ENCODE assay signal across 24 cellular contexts in the genomic region with DNA sequence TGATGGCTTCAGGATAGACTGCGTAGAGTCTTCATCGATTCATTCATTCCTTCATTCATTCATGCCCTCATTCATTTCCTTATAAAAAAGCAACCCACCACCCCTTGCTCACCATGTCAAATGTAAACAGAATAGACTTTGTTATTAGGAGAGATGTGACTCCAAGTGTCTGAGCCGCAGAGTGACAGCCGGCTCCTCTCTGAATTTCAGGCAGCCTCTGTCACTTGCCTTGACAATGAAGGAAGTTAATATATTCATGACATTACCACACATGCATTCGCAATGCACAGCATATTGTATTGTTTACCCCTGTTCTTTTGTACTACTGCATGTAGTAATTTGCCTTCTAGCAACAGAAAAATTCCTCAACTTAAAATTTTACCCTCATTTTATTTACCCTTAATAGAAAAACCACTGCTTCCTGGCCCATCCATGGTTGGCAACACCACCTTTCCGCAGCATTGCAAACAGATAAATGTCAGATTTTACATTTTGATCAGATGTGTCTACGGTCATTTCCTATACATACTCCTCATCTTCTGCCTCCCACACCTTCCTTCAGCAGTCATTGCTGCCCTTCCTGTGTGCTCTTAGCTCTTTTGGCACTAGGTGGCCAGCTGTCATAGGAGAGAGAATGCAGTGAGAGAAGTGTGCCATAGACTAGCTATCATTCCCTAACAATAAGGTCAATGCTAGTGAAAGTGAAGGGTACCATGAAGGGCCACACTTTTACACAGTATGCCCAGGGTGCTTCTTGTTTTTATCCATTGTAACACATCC.
DNase-seq lines count a peak whose midpoint lies in the region; ATAC-seq and TF ChIP-seq lines count a peak whose summit lies in the region.
"Had no signal": no experiment of that assay in that cellular context is flagged by ENCODE, and none has a peak within 500 bp of the region (broad histone marks: within the 10 kb centered on the region; RNA-seq: fewer than 3 reads in every experiment).

No MANE protein-coding gene starts in this region.

- no peaks in the 10 kb centered on the region for H3K36me3 ChIP-seq in left ventricle myocardium inferior
- H3K36me3 ChIP-seq: gastroesophageal sphincter, neutrophil had no signal

- no peaks in the 10 kb centered on the region for H3K27me3 ChIP-seq in left ventricle myocardium inferior (ENCODE audit: low read depth)
- H3K27me3 ChIP-seq: gastroesophageal sphincter, neutrophil, testis had no signal

- no peaks in the 10 kb centered on the region for H3K9me3 ChIP-seq in left ventricle myocardium inferior (replicated peaks)
- H3K9me3 ChIP-seq: gastroesophageal sphincter, mucosa of descending colon, neutrophil, testis had no signal

- H3K4me3 ChIP-seq in left ventricle myocardium inferior (no peak overlapping the region), epithelial cell of esophagus (ENCODE audit: low read length) (no peak overlapping the region)
- H3K4me3 ChIP-seq: gastroesophageal sphincter, mucosa of descending colon, testis had no signal

- H3K4me1 ChIP-seq in left ventricle myocardium inferior: no peaks in the 10 kb centered on the region
- H3K4me1 ChIP-seq: gastroesophageal sphincter, testis had no signal

- no peak overlapping the region for H3K27ac ChIP-seq in left ventricle myocardium inferior (replicated peaks)
- H3K27ac ChIP-seq: gastroesophageal sphincter, neutrophil, testis had no signal

- peak; percentile 32 for TF ChIP-seq CTCF in left ventricle myocardium inferior (IDR thresholded peaks at IDR 0.05; ENCODE audit: borderline replicate concordance)
- TF ChIP-seq CTCF in epithelial cell of esophagus (IDR thresholded peaks at IDR 0.05; ENCODE audit: insufficient read depth, low read depth, low read length, missing control alignments): peak; percentile 32

- DNase-seq in left ventricle myocardium inferior (no peak), cardiac septum (ENCODE audit: low spot score) (no peak), NCI-H69 (lab: John Stamatoyannopoulos, UW) (peak; percentile 59), epithelial cell of esophagus (ENCODE audit: low read depth) (peak; percentile 3), middle frontal gyrus (ENCODE audit: extremely low spot score, low spot score) (no peak), NCI-H2196 treated with DMSO at 0.1 percent for 48 hours (lab: John Stamatoyannopoulos, UW; ENCODE audit: unreplicated experiment) (no peak)
- DNase-seq: activated CD4-positive, alpha-beta T cell treated with anti-CD3 and anti-CD28 coated beads, Interleukin-2, amount 50 U/mL, for 48 hours; activated naive CD4-positive, alpha-beta T cell treated with anti-CD3 and anti-CD28 coated beads for 36 hours; CD8-positive, alpha-beta T cell; DMS79; erythroblast; HCEC 1CT; IMR-90; NCI-H1048; NCI-H1930; NCI-H510A treated with DMSO at 0.1 percent for 48 hours; Right ventricle myocardium superior; stimulated activated CD4-positive, alpha-beta T cell treated with anti-CD3 and anti-CD28 coated beads, Interleukin-15, amount 100 ng/mL, for 24 hours; T-cell; testis had no signal

- ATAC-seq in HG03565 (IDR thresholded peaks at IDR 0.05; ENCODE audit: unreplicated experiment): no peak
- ATAC-seq: CD8-positive, alpha-beta T cell; gastroesophageal sphincter; mucosa of descending colon; T-cell had no signal

- intact Hi-C loops in left ventricle myocardium inferior (cut with micrococcal nuclease): no loop called here
- intact Hi-C loops in cardiac septum (cut with DNase I): loop anchor here (10.0 kb wide), 1 partner anchor 652 kb away; no protein-coding TSS in a partner anchor

Comparison
In these comparisons a context has a peak if more than half of its experiments do, and no peak if none do; other contexts are left out.
1. DNase-seq: peak in NCI-H69 (single experiment) and epithelial cell of esophagus (single experiment); none in left ventricle myocardium inferior (single experiment), cardiac septum (single experiment), middle frontal gyrus (single experiment) and NCI-H2196 treated with DMSO at 0.1 percent for 48 hours (single experiment).